In the genomic region with DNA sequence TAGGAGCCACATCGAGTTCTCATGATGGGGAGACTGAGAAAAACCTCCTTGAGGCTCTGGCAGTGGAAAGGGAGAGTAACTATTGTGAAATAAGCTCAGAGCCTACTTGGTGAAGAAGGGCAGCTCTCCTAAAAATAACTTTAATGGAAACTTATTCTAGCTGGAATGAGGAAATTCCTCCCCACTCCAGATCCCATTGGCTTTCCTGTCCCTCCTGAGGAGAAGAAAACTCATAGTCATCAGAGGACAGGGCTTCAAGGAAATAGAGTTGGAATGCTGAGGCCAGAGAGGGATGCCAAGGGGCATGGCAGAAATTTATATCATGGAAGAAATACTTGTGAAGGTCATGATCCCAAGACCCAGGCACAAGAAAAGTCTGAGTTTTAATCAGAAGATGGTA, we compare ENCODE assay signal across 13 cellular contexts.
DNase-seq lines count a peak whose midpoint lies in the region; ATAC-seq and TF ChIP-seq lines count a peak whose summit lies in the region.
"Had no signal": no experiment of that assay in that cellular context is flagged by ENCODE, and none has a peak within 500 bp of the region (broad histone marks: within the 10 kb centered on the region; RNA-seq: fewer than 3 reads in every experiment).

No MANE protein-coding gene starts in this region.

- H3K23ac ChIP-seq in mesenchymal stem cell (ENCODE audit: low read length in 2 of 2): no peak overlapping the region

- H3K27ac ChIP-seq in GM23248 (no peak overlapping the region), mesenchymal stem cell (ENCODE audit: low read length, poor library complexity, severe bottlenecking) (no peak overlapping the region)

- no peak overlapping the region for H3K14ac ChIP-seq in mesenchymal stem cell (ENCODE audit: low read length in 2 of 2)

- H3K36me3 ChIP-seq in GM23248 (ENCODE audit: low read depth) (no peaks in the 10 kb centered on the region), mesenchymal stem cell (ENCODE audit: control insufficient read depth in 1 of 2, insufficient read depth in 2 of 2, low read depth in 1 of 2, low read length in 2 of 2) (no peaks in the 10 kb centered on the region), HAP-1 (replicated peaks) (no peaks in the 10 kb centered on the region)

- 42 to 67% methylated on average over 1 of the region's 1 CpG for WGBS in GM23248 (ENCODE audit: low coverage in 1 of 2, low lambda C conversion rate in 2 of 2, missing lambda C conversion rate in 2 of 2), 2 experiments
- 64% methylated on average over 1 of the region's 1 CpG for WGBS in mesenchymal stem cell

- intact Hi-C loops in left colon (cut with DNase I, micrococcal nuclease): loop anchor here in 1 of 2 donors (10.0 kb wide), 1 partner anchor 1028 kb away; no protein-coding TSS in a partner anchor

- no peaks in the 10 kb centered on the region for H3K9me2 ChIP-seq in GM23248 (ENCODE audit: insufficient read depth)

- no peak overlapping the region for H2AK5ac ChIP-seq in mesenchymal stem cell (ENCODE audit: low read length, severe bottlenecking)

- H4K20me1 ChIP-seq in GM23248 (ENCODE audit: insufficient read depth): no peaks in the 10 kb centered on the region

- no peaks in the 10 kb centered on the region for H3K79me1 ChIP-seq in mesenchymal stem cell (replicated peaks; ENCODE audit: low read length, poor library complexity, severe bottlenecking)

- no peak overlapping the region for H2AFZ ChIP-seq in GM23248
- no peak overlapping the region for H2AFZ ChIP-seq in mesenchymal stem cell (ENCODE audit: low read depth, low read length)

- peaks cover 9% of the 10 kb centered on the region for H3K4me1 ChIP-seq in GM23248 (ENCODE audit: insufficient read depth)
- H3K4me1 ChIP-seq in mesenchymal stem cell (ENCODE audit: control insufficient read depth, insufficient read depth, low read depth, low read length): no peaks in the 10 kb centered on the region
- peaks cover 6% of the 10 kb centered on the region for H3K4me1 ChIP-seq in HAP-1

- no peak overlapping the region for H4K8ac ChIP-seq in mesenchymal stem cell (ENCODE audit: low read length)

- no peak overlapping the region for H2BK5ac ChIP-seq in mesenchymal stem cell (ENCODE audit: low read depth, low read length, poor library complexity, severe bottlenecking)

- H3K9me3 ChIP-seq in GM23248 (ENCODE audit: low read depth): no peaks in the 10 kb centered on the region
- peaks cover 8% of the 10 kb centered on the region for H3K9me3 ChIP-seq in mesenchymal stem cell (ENCODE audit: control insufficient read depth, low read length)
- H3K9me3 ChIP-seq in HAP-1: no peaks in the 10 kb centered on the region

- no peak overlapping the region for H3K4ac ChIP-seq in mesenchymal stem cell (ENCODE audit: low read depth in 1 of 2, low read length in 2 of 2)

- no peak overlapping the region for H4K91ac ChIP-seq in mesenchymal stem cell (ENCODE audit: low read length)

- no peak overlapping the region for H3K18ac ChIP-seq in mesenchymal stem cell (ENCODE audit: low read depth in 1 of 2, low read length in 2 of 2)

- H3K27me3 ChIP-seq in GM23248 (replicated peaks; ENCODE audit: insufficient read depth): peaks cover 28% of the 10 kb centered on the region
- H3K27me3 ChIP-seq in mesenchymal stem cell (ENCODE audit: control insufficient read depth in 1 of 2, insufficient read depth in 1 of 2, low read length in 2 of 2): no peaks in the 10 kb centered on the region
- H3K27me3 ChIP-seq in HAP-1 (ENCODE audit: low read depth): no peaks in the 10 kb centered on the region

- H3K4me2 ChIP-seq in GM23248 (ENCODE audit: unreplicated experiment) (no peak overlapping the region), mesenchymal stem cell (ENCODE audit: low read length, poor library complexity, severe bottlenecking) (no peak overlapping the region)

- DNase-seq in AG10803 (ENCODE audit: low read depth) (peak; percentile 16), GM23248 (peak; percentile 2), fibroblast of peridontal ligament (ENCODE audit: extremely low read depth) (peak; percentile 15), mesenchymal stem cell (peak; percentile 8), HAP-1 (ENCODE audit: low spot score in 2 of 2) (no peak), left colon (no peak), SHP77 treated with DMSO at 0.1 percent for 48 hours (lab: John Stamatoyannopoulos, UW) (no peak)
- DNase-seq: C1 segment of cervical spinal cord; Calu3; CD4-positive, alpha-beta T cell; DMS 273 treated with DMSO at 0.1 percent for 48 hours; EL; KG1 had no signal

- H3F3A ChIP-seq in GM23248 (ENCODE audit: insufficient read depth): no peaks in the 10 kb centered on the region

- in situ Hi-C loops in GM23248 (cut with MboI) (loop anchor here (10.0 to 25.0 kb wide), 5 partner anchors 148 to 1168 kb away; no protein-coding TSS in a partner anchor), HAP-1 (cut with MboI; ENCODE audit: low sequenced_read_pairs) (loop anchor here (25.0 kb wide), 2 partner anchors 490 to 1040 kb away; no protein-coding TSS in a partner anchor)

- H3K4me3 ChIP-seq in AG10803 (ENCODE audit: low read length) (no peak overlapping the region), GM23248 (no peak overlapping the region), mesenchymal stem cell (ENCODE audit: insufficient read depth in 1 of 2, low read depth in 1 of 2, low read length in 2 of 2) (no peak overlapping the region), HAP-1 (no peak overlapping the region)

- H3K9ac ChIP-seq in GM23248 (no peak overlapping the region), mesenchymal stem cell (ENCODE audit: low read length) (no peak overlapping the region)

- no peak overlapping the region for H2BK15ac ChIP-seq in mesenchymal stem cell (ENCODE audit: low read depth, poor library complexity, severe bottlenecking)

- H2BK120ac ChIP-seq in mesenchymal stem cell (ENCODE audit: low read depth, low read length): no peak overlapping the region

- no peak for ATAC-seq in left colon

- TF ChIP-seq CTCF in AG10803 (conservative IDR thresholded peaks at IDR 0.05; ENCODE audit: low read length): no peak

- no peaks in the 10 kb centered on the region for H3K79me2 ChIP-seq in GM23248 (ENCODE audit: insufficient read depth)

- H2BK12ac ChIP-seq in mesenchymal stem cell (ENCODE audit: low read length in 2 of 2): no peak overlapping the region

Comparison
In these comparisons a context has a peak if more than half of its experiments do, and no peak if none do; other contexts are left out.
1. DNase-seq: peak in AG10803 (single experiment), GM23248 (single experiment), fibroblast of peridontal ligament (single experiment) and mesenchymal stem cell (single experiment); none in HAP-1 (0 of 2), left colon (0 of 2) and SHP77 treated with DMSO at 0.1 percent for 48 hours (single experiment).